1 cellular context compared by ENCODE assay signal in the genomic region with DNA sequence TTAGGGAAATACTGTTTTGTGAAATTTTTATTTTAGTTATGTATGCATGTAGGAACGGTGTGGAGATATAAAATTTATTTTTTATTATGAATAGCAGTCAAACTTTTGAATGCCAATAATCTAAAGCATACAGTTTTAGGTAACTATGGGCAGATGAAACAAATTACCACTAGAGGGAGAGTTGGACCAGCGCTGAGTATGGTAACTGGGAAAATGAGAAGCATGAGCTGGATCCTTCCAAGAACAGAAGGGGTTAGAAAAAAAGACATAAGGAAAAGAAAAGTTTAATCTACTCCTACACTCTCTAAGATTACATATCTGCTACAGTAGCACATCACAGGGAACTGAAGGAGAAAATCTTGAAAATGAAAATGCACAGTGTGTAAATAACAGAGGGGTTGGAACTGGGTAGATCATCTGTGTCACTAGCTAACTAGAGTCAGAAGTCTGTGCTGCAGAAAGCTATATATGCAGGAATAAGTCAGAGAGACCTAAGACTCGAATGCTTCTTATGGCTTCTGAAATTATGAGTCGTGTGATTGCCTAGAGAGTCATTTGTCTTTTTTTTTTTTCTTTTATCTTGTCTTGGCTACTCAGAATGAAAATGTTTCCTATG.
TF ChIP-seq lines count a peak whose summit lies in the region.

No MANE protein-coding gene starts in this region.

TF ChIP-seq in SK-N-SH treated with all-trans-retinoic acid at 6 μM for 48 hours, 23 proteins besides CTCF, POLR2A, EP300 and RAD21 (continued from another document):
- TF ChIP-seq, protein P1, sequence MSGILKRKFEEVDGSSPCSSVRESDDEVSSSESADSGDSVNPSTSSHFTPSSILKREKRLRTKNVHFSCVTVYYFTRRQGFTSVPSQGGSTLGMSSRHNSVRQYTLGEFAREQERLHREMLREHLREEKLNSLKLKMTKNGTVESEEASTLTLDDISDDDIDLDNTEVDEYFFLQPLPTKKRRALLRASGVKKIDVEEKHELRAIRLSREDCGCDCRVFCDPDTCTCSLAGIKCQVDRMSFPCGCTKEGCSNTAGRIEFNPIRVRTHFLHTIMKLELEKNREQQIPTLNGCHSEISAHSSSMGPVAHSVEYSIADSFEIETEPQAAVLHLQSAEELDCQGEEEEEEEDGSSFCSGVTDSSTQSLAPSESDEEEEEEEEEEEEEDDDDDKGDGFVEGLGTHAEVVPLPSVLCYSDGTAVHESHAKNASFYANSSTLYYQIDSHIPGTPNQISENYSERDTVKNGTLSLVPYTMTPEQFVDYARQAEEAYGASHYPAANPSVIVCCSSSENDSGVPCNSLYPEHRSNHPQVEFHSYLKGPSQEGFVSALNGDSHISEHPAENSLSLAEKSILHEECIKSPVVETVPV (CRISPR knock-in tag; IDR thresholded peaks at IDR 0.05): no peak
- no peak for TF ChIP-seq ZNF70 (CRISPR knock-in tag; IDR thresholded peaks at IDR 0.05)
- TF ChIP-seq PPARA (CRISPR knock-in tag; IDR thresholded peaks at IDR 0.05; ENCODE audit: borderline replicate concordance): no peak
- TF ChIP-seq TCF4 (CRISPR knock-in tag; IDR thresholded peaks at IDR 0.05; ENCODE audit: borderline replicate concordance): no peak
- TF ChIP-seq RARB (CRISPR knock-in tag; IDR thresholded peaks at IDR 0.05): no peak
- TF ChIP-seq SNAI2 (CRISPR knock-in tag; IDR thresholded peaks at IDR 0.05): no peak
- TF ChIP-seq, protein P2, sequence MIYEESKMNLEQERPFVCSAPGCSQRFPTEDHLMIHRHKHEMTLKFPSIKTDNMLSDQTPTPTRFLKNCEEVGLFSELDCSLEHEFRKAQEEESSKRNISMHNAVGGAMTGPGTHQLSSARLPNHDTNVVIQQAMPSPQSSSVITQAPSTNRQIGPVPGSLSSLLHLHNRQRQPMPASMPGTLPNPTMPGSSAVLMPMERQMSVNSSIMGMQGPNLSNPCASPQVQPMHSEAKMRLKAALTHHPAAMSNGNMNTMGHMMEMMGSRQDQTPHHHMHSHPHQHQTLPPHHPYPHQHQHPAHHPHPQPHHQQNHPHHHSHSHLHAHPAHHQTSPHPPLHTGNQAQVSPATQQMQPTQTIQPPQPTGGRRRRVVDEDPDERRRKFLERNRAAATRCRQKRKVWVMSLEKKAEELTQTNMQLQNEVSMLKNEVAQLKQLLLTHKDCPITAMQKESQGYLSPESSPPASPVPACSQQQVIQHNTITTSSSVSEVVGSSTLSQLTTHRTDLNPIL (CRISPR knock-in tag; IDR thresholded peaks at IDR 0.05; ENCODE audit: low read depth): no peak
TF ChIP-seq in SK-N-SH treated with all-trans-retinoic acid at 6 μM for 48 hours: peak in this region for 0.
